20 cellular contexts compared by ENCODE assay signal in genomic region chr4:156560701-156561100, GRCh38.
DNase-seq lines count a peak whose midpoint lies in the region; TF ChIP-seq lines count a peak whose summit lies in the region.
"Had no signal": no experiment of that assay in that cellular context is flagged by ENCODE, and none has a peak within 500 bp of the region (broad histone marks: within the 10 kb centered on the region; RNA-seq: fewer than 3 reads in every experiment).

No MANE protein-coding gene starts in this region.

- no peak for TF ChIP-seq CTCF in HEK293 (tag by site-specific recombination; IDR thresholded peaks at IDR 0.05)
- no peak for TF ChIP-seq CTCF in fibroblast of mammary gland (conservative IDR thresholded peaks at IDR 0.05; ENCODE audit: control insufficient read depth, insufficient read depth, low read depth, low read length)

- CTCF ChIA-PET in HEK293 (lab: Yijun Ruan, JAX): no interaction called here

- H3K9me3 ChIP-seq in HEK293 (ENCODE audit: control insufficient read depth, insufficient read depth, low read depth, low read length): no peaks in the 10 kb centered on the region
- H3K9me3 ChIP-seq: gastroesophageal sphincter, ovary had no signal

- H3K27ac ChIP-seq in ACC112 (ENCODE audit: low read depth, low read length): peak overlapping the region; percentile 26; the same call in 1 of the 2 replicates
- H3K27ac ChIP-seq in HEK293 (ENCODE audit: extremely low read depth, low read depth, low read length): no peak overlapping the region
- H3K27ac ChIP-seq: gastroesophageal sphincter, KMS-11, ovary had no signal

- H3K4me3 ChIP-seq in ACC112 (ENCODE audit: low read depth, low read length) (no peak overlapping the region), HEK293 (ENCODE audit: low read depth, low read length) (no peak overlapping the region), fibroblast of mammary gland (ENCODE audit: control insufficient read depth, low read depth, low read length) (no peak overlapping the region)
- H3K4me3 ChIP-seq: gastroesophageal sphincter, GM12878, ovary had no signal

- H3K4me1 ChIP-seq in ACC112 (ENCODE audit: control insufficient read depth, insufficient read depth, low read length, unreplicated experiment) (peaks cover 24% of the 10 kb centered on the region), HEK293 (ENCODE audit: control insufficient read depth, insufficient read depth, low read length) (no peaks in the 10 kb centered on the region; the same call in 1 of the 2 replicates)
- H3K4me1 ChIP-seq: gastroesophageal sphincter had no signal

- H2AFZ ChIP-seq in ACC112 (ENCODE audit: low read length, unreplicated experiment): peak overlapping the region; percentile 40

- DNase-seq in OCI-M1 (lab: John Stamatoyannopoulos, UW) (peak; percentile 59), fibroblast of mammary gland (ENCODE audit: low read depth) (peak; percentile 63), cerebellar cortex (ENCODE audit: low spot score) (no peak), iPS-NIHi11 (ENCODE audit: low spot score) (no peak), pons (ENCODE audit: low spot score) (no peak)
- DNase-seq in stimulated activated CD8-positive, alpha-beta memory T cell treated with anti-CD3 and anti-CD28 coated beads, Interleukin-4, amount 100 ng/mL, for 48 hours: no peak
- DNase-seq: activated CD4-positive, alpha-beta T cell treated with anti-CD3 and anti-CD28 coated beads for 36 hours; activated CD8-positive, alpha-beta memory T cell treated with anti-CD3 and anti-CD28 coated beads, Interleukin-2, amount 50 U/mL, for 48 hours; activated gamma-delta T cell treated with Interleukin-2 at 50 U/mL for 16 hours; left ventricle myocardium superior; NCI-H1436 treated with DMSO at 0.1 percent for 48 hours; NCI-H2227 treated with DMSO at 0.1 percent for 48 hours; ovary; stimulated activated CD4-positive, alpha-beta T cell treated with anti-CD3 and anti-CD28 coated beads, Interleukin-2, amount 100 ng/mL, for 48 hours; substantia nigra had no signal

- POLR2A ChIA-PET in HEK293 (lab: Yijun Ruan, JAX): no interaction called here

- H3K36me3 ChIP-seq in ACC112 (ENCODE audit: insufficient read depth, low read length) (0 out of 2 replicates have a peak, but pooled peaks cover 3% of the 10 kb centered on the region), HEK293 (ENCODE audit: control insufficient read depth in 2 of 2, insufficient read depth in 1 of 2, low read length in 2 of 2) (no peaks in the 10 kb centered on the region)
- H3K36me3 ChIP-seq: gastroesophageal sphincter, ovary had no signal

- no peaks in the 10 kb centered on the region for H3K79me2 ChIP-seq in ACC112 (ENCODE audit: control insufficient read depth, insufficient read depth, low read length, unreplicated experiment)

- H3K27me3 ChIP-seq in ACC112 (ENCODE audit: insufficient read depth, low read length): no peaks in the 10 kb centered on the region
- H3K27me3 ChIP-seq: gastroesophageal sphincter, ovary had no signal

TF ChIP-seq in HEK293, 187 proteins besides CTCF, POLR2A, EP300 and RAD21:
- TF ChIP-seq ZNF132 (tag by site-specific recombination; IDR thresholded peaks at IDR 0.05; ENCODE audit: borderline replicate concordance) (no peak), SETDB1 (IDR thresholded peaks at IDR 0.05; ENCODE audit: insufficient read length, low read length) (no peak), ZNF133 (tag by site-specific recombination; IDR thresholded peaks at IDR 0.05) (no peak), SCRT1 (tag by site-specific recombination; IDR thresholded peaks at IDR 0.05; ENCODE audit: borderline replicate concordance) (no peak), ZNF571 (tag by site-specific recombination; IDR thresholded peaks at IDR 0.05) (no peak), ZNF184 (tag by site-specific recombination; IDR thresholded peaks at IDR 0.05) (no peak), ZNF701 (tag by site-specific recombination; IDR thresholded peaks at IDR 0.05) (0 out of 2 replicates have a peak, but pooled peaks have one; percentile 65), ZNF514 (tag by site-specific recombination; IDR thresholded peaks at IDR 0.05) (no peak), RBAK (tag by site-specific recombination; IDR thresholded peaks at IDR 0.05) (no peak)

Comparison
In these comparisons a context has a peak if more than half of its experiments do, and no peak if none do; other contexts are left out.
1. DNase-seq: peak in OCI-M1 (single experiment) and fibroblast of mammary gland (single experiment); none in stimulated activated CD8-positive, alpha-beta memory T cell treated with anti-CD3 and anti-CD28 coated beads, Interleukin-4, amount 100 ng/mL, for 48 hours (single experiment), cerebellar cortex (single experiment), iPS-NIHi11 (single experiment) and pons (single experiment).